ENCODE assay signal across 8 cellular contexts in genomic region chr5:139651863-139652787, GRCh38. TPM values are rescaled to one million over a fixed set of nuclear protein-coding genes. Genes with fewer than 3 reads are reported as not detected.
DNase-seq lines count a peak whose midpoint lies in the region; ATAC-seq and TF ChIP-seq lines count a peak whose summit lies in the region.

No MANE protein-coding gene starts in this region.

- H3K27me3 ChIP-seq in mammary epithelial cell (ENCODE audit: insufficient read depth, low read length) (no peaks in the 10 kb centered on the region), gastrocnemius medialis (no peaks in the 10 kb centered on the region)

- H3K4me3 ChIP-seq in mammary epithelial cell (replicated peaks in 1 of 3; ENCODE audit: insufficient read depth in 1 of 3, low read depth in 2 of 3, low read length in 3 of 3) (peak overlapping the region; percentile 6 to 23 (median 21)), gastrocnemius medialis (peak overlapping the region; percentile 27 to 77 (median 36))

- dilution Hi-C loops in mammary epithelial cell (cut with HindIII; ENCODE audit: low sequenced_read_pairs): no loop called here

- H3K9me3 ChIP-seq in mammary epithelial cell (replicated peaks; ENCODE audit: insufficient read depth, low read length) (no peaks in the 10 kb centered on the region), gastrocnemius medialis (no peaks in the 10 kb centered on the region)

- 2% methylated on average over 17 of the region's 23 CpGs for WGBS in mammary epithelial cell (ENCODE audit: low coverage, missing lambda C conversion rate)

- peak overlapping the region; percentile 45 for H2AFZ ChIP-seq in mammary epithelial cell (ENCODE audit: low read depth, low read length)

- no peaks in the 10 kb centered on the region for H4K20me1 ChIP-seq in mammary epithelial cell (ENCODE audit: insufficient read depth, low read length)

- CTCF ChIA-PET in mammary epithelial cell (lab: Charles Lee; ENCODE audit: low non-redundant PET): interaction anchor here (0.6 to 0.7 kb wide), 3 partner anchors 18 to 113 kb away, joined by 3 to 5 read pairs (median 4); no protein-coding TSS in a partner anchor

- TF ChIP-seq POLR2A in gastrocnemius medialis (IDR thresholded peaks at IDR 0.05): peak; percentile 53 to 87

- intact Hi-C loops in mammary epithelial cell (cut with micrococcal nuclease): loop anchor here (1.0 to 2.0 kb wide), 2 partner anchors 8 to 15 kb away; no protein-coding TSS in a partner anchor
- intact Hi-C loops in gastrocnemius medialis (cut with DNase I; ENCODE audit: low total_unique reads): loop anchor here (1.0 kb wide), 1 partner anchor 33 kb away; no protein-coding TSS in a partner anchor

- DNase-seq in Caki2 (ENCODE audit: low read depth) (peak; percentile 99), HPDE6-E6E7 (ENCODE audit: extremely low spot score) (peak; percentile 76), T-helper 1 cell (peak in 3 of 5 donors; percentile 32 to 56 (median 46)), mammary epithelial cell (peak; percentile 92), iPS-NIHi11 (ENCODE audit: low spot score) (peak; percentile 85), gastrocnemius medialis (peak; percentile 83 to 92), NCI-H510A treated with DMSO at 0.1 percent for 48 hours (lab: John Stamatoyannopoulos, UW) (no peak)

- H3K27ac ChIP-seq in mammary epithelial cell (ENCODE audit: insufficient read depth, low read depth, low read length): peak overlapping the region; percentile 74
- peak overlapping the region; percentile 97 to 99 (median 98) for H3K27ac ChIP-seq in gastrocnemius medialis

- H3K36me3 ChIP-seq in mammary epithelial cell (ENCODE audit: insufficient read depth, low read length): no peaks in the 10 kb centered on the region
- no peaks in the 10 kb centered on the region for H3K36me3 ChIP-seq in gastrocnemius medialis

- H3K4me2 ChIP-seq in mammary epithelial cell (ENCODE audit: insufficient read depth, low read depth, low read length): peak overlapping the region; percentile 97

- H3K79me2 ChIP-seq in mammary epithelial cell (ENCODE audit: insufficient read depth, low read length): peaks cover 60% of the 10 kb centered on the region

- peak; percentile 34 for ATAC-seq in GM21360 (IDR thresholded peaks at IDR 0.05; ENCODE audit: unreplicated experiment)
- ATAC-seq in gastrocnemius medialis: peak; percentile 35 to 56

- peak overlapping the region; percentile 53 for H3K9ac ChIP-seq in mammary epithelial cell (ENCODE audit: insufficient read depth, low read length)

- TF ChIP-seq CTCF in mammary epithelial cell (conservative IDR thresholded peaks at IDR 0.05 in 1 of 2, IDR thresholded peaks at IDR 0.05 in 1 of 2; ENCODE audit: extremely low read depth in 1 of 2, insufficient read depth in 1 of 2, low read depth in 1 of 2, low read length in 2 of 2) (no peak), gastrocnemius medialis (IDR thresholded peaks at IDR 0.05 in 4 of 5, conservative IDR thresholded peaks at IDR 0.05 in 1 of 5) (no peak)

- BruUV-seq in mammary epithelial cell (replicated peaks; lab: Mats Ljungman, UMichigan): no TSS peak

- in situ Hi-C loops in Caki2 (cut with HindIII; ENCODE audit: low pct_unique_long_range_greater_than_20kb, low sequenced_read_pairs) (no loop called here), mammary epithelial cell (cut with MboI; ENCODE audit: low sequenced_read_pairs in 2 of 2) (no loop called here), gastrocnemius medialis (cut with MboI; ENCODE audit: low sequenced_read_pairs in 4 of 4) (no loop called here)

- H3K4me1 ChIP-seq in mammary epithelial cell (ENCODE audit: insufficient read depth, low read length) (peaks cover 56% of the 10 kb centered on the region), gastrocnemius medialis (peaks cover 69 to 70% of the 10 kb centered on the region in 2 donors)

RNA-seq across cellular contexts. Expression of gene CXXC5, which starts 4.0 kb away (rescaled TPM):
- 71.9 and 96.8 TPM in 2 replicates for total RNA-seq in Caki2 (2014; rRNA removed; shearing (Covaris generic); ENCODE audit: low replicate concordance)
- total RNA-seq in mammary epithelial cell: 10 to 100 TPM; 13.8 to 47.3 TPM
- polyA plus RNA-seq in mammary epithelial cell: 16.6 TPM
- polyA minus RNA-seq in mammary epithelial cell: 5.8 TPM
- 10 to 100 TPM; 38.5 to 83.8 (median 60.9) TPM for total RNA-seq in gastrocnemius medialis
